Comparison of ENCODE assay signal across 8 cellular contexts in the genomic region with DNA sequence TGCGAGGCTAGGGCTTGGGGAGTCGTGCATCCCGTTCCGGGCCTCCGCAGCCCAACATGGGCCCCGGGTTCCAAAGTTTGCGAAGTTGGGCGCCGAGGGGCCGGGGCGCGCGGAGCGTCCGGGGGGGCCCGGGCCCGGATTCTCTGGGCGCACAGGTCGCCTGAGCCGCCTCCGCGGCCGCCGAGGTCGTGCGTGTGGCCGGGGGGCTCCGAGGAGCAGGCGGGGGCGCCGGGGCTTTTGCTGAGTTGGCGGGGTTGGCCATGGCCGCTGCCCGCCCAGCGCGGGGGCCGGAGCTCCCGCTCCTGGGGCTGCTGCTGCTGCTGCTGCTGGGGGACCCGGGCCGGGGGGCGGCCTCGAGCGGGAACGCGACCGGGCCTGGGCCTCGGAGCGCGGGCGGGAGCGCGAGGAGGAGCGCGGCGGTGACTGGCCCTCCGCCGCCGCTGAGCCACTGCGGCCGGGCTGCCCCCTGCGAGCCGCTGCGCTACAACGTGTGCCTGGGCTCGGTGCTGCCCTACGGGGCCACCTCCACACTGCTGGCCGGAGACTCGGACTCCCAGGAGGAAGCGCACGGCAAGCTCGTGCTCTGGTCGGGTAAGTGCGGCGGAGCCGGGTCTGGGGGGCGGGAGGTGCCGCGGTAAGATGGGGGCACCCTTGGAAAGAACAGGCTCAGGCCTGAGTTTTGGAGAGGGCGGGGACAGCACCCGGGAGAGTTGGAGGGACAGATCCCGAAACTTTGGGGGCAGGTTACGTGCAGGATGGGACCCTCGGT. TPM values are rescaled to one million over a fixed set of nuclear protein-coding genes. Genes with fewer than 3 reads are reported as not detected.
DNase-seq lines count a peak whose midpoint lies in the region; ATAC-seq and TF ChIP-seq lines count a peak whose summit lies in the region.

No MANE protein-coding gene starts in this region.

- H3K36me3 Mint-ChIP-seq in activated T-cell treated with anti-CD3 and anti-CD28 coated beads, Interleukin-2, amount 50 U/mL, for 72 hours (ENCODE audit: insufficient read depth in 2 of 2), result no peaks in the 10 kb centered on the region
- peaks cover 13% of the 10 kb centered on the region for H3K36me3 Mint-ChIP-seq in WTC11

- no peaks in the 10 kb centered on the region for H3K36me3 ChIP-seq in left ventricle myocardium inferior

- H3K9me3 Mint-ChIP-seq in activated T-cell treated with anti-CD3 and anti-CD28 coated beads, Interleukin-2, amount 50 U/mL, for 72 hours, result no peaks in the 10 kb centered on the region
- H3K9me3 Mint-ChIP-seq in WTC11, result 0 out of 2 replicates have a peak, but pooled peaks cover 4% of the 10 kb centered on the region

- POLR2A ChIA-PET in WTC11 (lab: Charles Lee), result interaction anchor here (0.5 to 2.4 kb wide), 7 partner anchors 20 to 316 kb away, joined by 3 to 27 read pairs (median 4); partner anchors contain the start of genes AHCYL2 and TNPO3

- peak; percentile 60 to 64 for ATAC-seq in activated T-cell treated with anti-CD3 and anti-CD28 coated beads, Interleukin-2, amount 50 U/mL, for 72 hours (replicated peaks in 1 of 2)
- peak; percentile 19 for ATAC-seq in WTC11
- peak; percentile 63 for ATAC-seq in sciatic nerve
- ATAC-seq in HG03439 (IDR thresholded peaks at IDR 0.05; ENCODE audit: unreplicated experiment), result no peak

- CTCF ChIA-PET in WTC11 (lab: Charles Lee), result interaction anchor here (0.7 to 5.8 kb wide), 9 partner anchors 19 to 179 kb away, joined by 3 to 36 read pairs (median 5); no protein-coding TSS in a partner anchor

- peak overlapping the region; percentile 86 for H3K4me3 ChIP-seq in left ventricle myocardium inferior

- H3K4me1 Mint-ChIP-seq in activated T-cell treated with anti-CD3 and anti-CD28 coated beads, Interleukin-2, amount 50 U/mL, for 72 hours (ENCODE audit: low read depth), result peaks cover 8% of the 10 kb centered on the region
- peaks cover 41% of the 10 kb centered on the region for H3K4me1 Mint-ChIP-seq in WTC11

- peaks cover 64% of the 10 kb centered on the region for H3K27me3 Mint-ChIP-seq in activated T-cell treated with anti-CD3 and anti-CD28 coated beads, Interleukin-2, amount 50 U/mL, for 72 hours (ENCODE audit: low read depth)
- H3K27me3 Mint-ChIP-seq in WTC11 (ENCODE audit: low read depth), result peaks cover 30% of the 10 kb centered on the region

- H3K27me3 ChIP-seq in left ventricle myocardium inferior (ENCODE audit: low read depth), result peaks cover 21% of the 10 kb centered on the region

- DNase-seq in activated T-cell treated with anti-CD3 and anti-CD28 coated beads, Interleukin-2, amount 50 U/mL, for 72 hours, result peak in 1 of 2 donors; percentile 15
- no peak for DNase-seq in activated T-cell treated with anti-CD3 and anti-CD28 coated beads for 4 hours
- peak; percentile 46 for DNase-seq in WTC11 (ENCODE audit: low spot score)
- no peak for DNase-seq in left ventricle myocardium inferior
- DNase-seq in sciatic nerve (ENCODE audit: low spot score), result peak; percentile 57
- DNase-seq in NCI-H1930 (lab: John Stamatoyannopoulos, UW), result no peak
- DNase-seq in stimulated activated CD4-positive, alpha-beta T cell treated with anti-CD3 and anti-CD28 coated beads, Interleukin-1b, Interleukin-23, amount 100 ng/mL, for 48 hours, result no peak

- intact Hi-C loops in left ventricle myocardium inferior (cut with micrococcal nuclease) (no loop called here), sciatic nerve (cut with DNase I) (no loop called here)

- TF ChIP-seq CTCF in WTC11 (IDR thresholded peaks at IDR 0.05) (no peak), left ventricle myocardium inferior (IDR thresholded peaks at IDR 0.05; ENCODE audit: borderline replicate concordance) (no peak)

- no peaks in the 10 kb centered on the region for H3K9me3 ChIP-seq in left ventricle myocardium inferior (replicated peaks)

- H3K27ac Mint-ChIP-seq in activated T-cell treated with anti-CD3 and anti-CD28 coated beads, Interleukin-2, amount 50 U/mL, for 72 hours, result no peak overlapping the region
- peak overlapping the region; percentile 53; the same call in 1 of the 2 replicates for H3K27ac Mint-ChIP-seq in WTC11

- no peak overlapping the region for H3K27ac ChIP-seq in left ventricle myocardium inferior (replicated peaks)

- peaks cover 28% of the 10 kb centered on the region for H3K4me1 ChIP-seq in left ventricle myocardium inferior

- H3K4me3 Mint-ChIP-seq in activated T-cell treated with anti-CD3 and anti-CD28 coated beads, Interleukin-2, amount 50 U/mL, for 72 hours, result peak overlapping the region; percentile 72 to 81
- peak overlapping the region; percentile 96 for H3K4me3 Mint-ChIP-seq in WTC11

TF ChIP-seq in WTC11, 78 proteins besides CTCF, POLR2A, EP300 and RAD21 (continues in another document):
- TF ChIP-seq MXD4 (CRISPR knock-in tag; IDR thresholded peaks at IDR 0.05; ENCODE audit: borderline replicate concordance) (no peak), ZBTB21 (CRISPR knock-in tag; IDR thresholded peaks at IDR 0.05; ENCODE audit: borderline replicate concordance) (0 out of 2 replicates have a peak, but pooled peaks have one; percentile 11), MYBL2 (CRISPR knock-in tag; IDR thresholded peaks at IDR 0.05) (0 out of 2 replicates have a peak, but pooled peaks have one; percentile 20), JAZF1 (CRISPR knock-in tag; IDR thresholded peaks at IDR 0.05) (no peak), PRDM15 (CRISPR knock-in tag; IDR thresholded peaks at IDR 0.05) (0 out of 2 replicates have a peak, but pooled peaks have one; percentile 8), FOXK1 (CRISPR knock-in tag; IDR thresholded peaks at IDR 0.05) (peak; percentile 50; the same call in 1 of the 2 replicates), ETV6 (CRISPR knock-in tag; IDR thresholded peaks at IDR 0.05) (no peak), NR1H2 (CRISPR knock-in tag; IDR thresholded peaks at IDR 0.05) (no peak), FOXJ3 (CRISPR knock-in tag; IDR thresholded peaks at IDR 0.05; ENCODE audit: borderline replicate concordance) (no peak), CREM (CRISPR knock-in tag; IDR thresholded peaks at IDR 0.05) (0 out of 2 replicates have a peak, but pooled peaks have one; percentile 30), SP1 (CRISPR knock-in tag; conservative IDR thresholded peaks at IDR 0.05) (no peak; the same call in 1 of the 2 replicates)
- TF ChIP-seq, protein P1, sequence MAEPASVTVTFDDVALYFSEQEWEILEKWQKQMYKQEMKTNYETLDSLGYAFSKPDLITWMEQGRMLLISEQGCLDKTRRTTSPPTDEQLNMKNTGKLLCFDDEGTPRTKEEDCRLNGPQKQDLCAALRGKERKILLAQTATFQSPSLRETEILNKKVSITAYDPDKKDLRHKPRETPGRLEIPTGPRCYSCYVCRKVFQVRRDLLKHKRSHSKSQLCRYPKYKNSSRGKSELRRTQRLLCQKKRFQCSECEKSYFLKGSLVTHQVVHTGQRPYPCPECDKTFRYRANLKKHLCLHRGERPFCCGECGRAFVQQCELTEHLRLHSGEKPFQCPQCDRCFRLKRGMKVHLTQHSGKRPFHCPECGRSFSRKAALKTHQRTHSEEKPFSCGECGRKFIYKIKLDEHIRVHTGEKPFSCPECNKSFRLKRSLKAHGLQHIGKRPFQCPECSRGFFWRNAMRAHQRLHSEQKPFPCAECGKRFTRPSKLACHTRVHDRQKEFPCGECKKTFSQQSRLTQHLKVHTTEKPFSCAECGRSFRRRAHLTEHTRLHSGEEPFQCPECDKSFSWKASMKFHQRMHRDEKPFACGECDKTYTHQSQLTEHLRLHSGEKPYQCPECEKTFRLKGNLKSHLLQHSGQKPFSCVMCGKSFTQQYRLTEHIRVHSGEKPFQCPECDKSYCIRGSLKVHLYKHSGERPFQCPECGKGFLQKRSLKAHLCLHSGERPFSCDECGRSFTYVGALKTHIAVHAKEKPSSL (CRISPR knock-in tag; conservative IDR thresholded peaks at IDR 0.05), result no peak

RNA-seq across cellular contexts. Expression of gene SMO, which starts 0.6 kb away (rescaled TPM):
- 1 to 10 TPM in 1 of 2 donors, under 1 TPM in 1; 0.84 to 2.0 TPM for total RNA-seq in activated T-cell treated with anti-CD3 and anti-CD28 coated beads, Interleukin-2, amount 50 U/mL, for 72 hours
- total RNA-seq in WTC11 (2021), result 56.9 to 61.4 TPM (median 60.3 TPM) in 3 replicates
- total RNA-seq in left ventricle myocardium inferior, result 4.6 TPM
- total RNA-seq in sciatic nerve, result 24.8 TPM

RNA-seq across cellular contexts. Expression of gene AHCYL2, which starts 35.8 kb away (rescaled TPM):
- 10 to 100 TPM; 40.8 to 44.8 TPM for total RNA-seq in activated T-cell treated with anti-CD3 and anti-CD28 coated beads, Interleukin-2, amount 50 U/mL, for 72 hours
- total RNA-seq in WTC11 (2021) (25.6 to 28.5 TPM (median 28.4 TPM) in 3 replicates), left ventricle myocardium inferior (6.0 TPM), sciatic nerve (46.1 TPM)

RNA-seq across cellular contexts. Expression of gene TSPAN33, which starts 44.6 kb away (rescaled TPM):
- 10 to 100 TPM; 17.3 to 31.5 TPM for total RNA-seq in activated T-cell treated with anti-CD3 and anti-CD28 coated beads, Interleukin-2, amount 50 U/mL, for 72 hours
- total RNA-seq in WTC11 (2021), result 30.0 to 42.9 TPM (median 39.8 TPM) in 3 replicates
- 9.7 TPM for total RNA-seq in left ventricle myocardium inferior
- 11.8 TPM for total RNA-seq in sciatic nerve

Comparison
In these comparisons a context has a peak if more than half of its experiments do, and no peak if none do; other contexts are left out.
1. DNase-seq: peak in WTC11 (single experiment) and sciatic nerve (single experiment); none in activated T-cell treated with anti-CD3 and anti-CD28 coated beads for 4 hours (single experiment), left ventricle myocardium inferior (single experiment), NCI-H1930 (0 of 2) and stimulated activated CD4-positive, alpha-beta T cell treated with anti-CD3 and anti-CD28 coated beads, Interleukin-1b, Interleukin-23, amount 100 ng/mL, for 48 hours (single experiment).